ENCODE assay signal across 1 cellular context in the genomic region with DNA sequence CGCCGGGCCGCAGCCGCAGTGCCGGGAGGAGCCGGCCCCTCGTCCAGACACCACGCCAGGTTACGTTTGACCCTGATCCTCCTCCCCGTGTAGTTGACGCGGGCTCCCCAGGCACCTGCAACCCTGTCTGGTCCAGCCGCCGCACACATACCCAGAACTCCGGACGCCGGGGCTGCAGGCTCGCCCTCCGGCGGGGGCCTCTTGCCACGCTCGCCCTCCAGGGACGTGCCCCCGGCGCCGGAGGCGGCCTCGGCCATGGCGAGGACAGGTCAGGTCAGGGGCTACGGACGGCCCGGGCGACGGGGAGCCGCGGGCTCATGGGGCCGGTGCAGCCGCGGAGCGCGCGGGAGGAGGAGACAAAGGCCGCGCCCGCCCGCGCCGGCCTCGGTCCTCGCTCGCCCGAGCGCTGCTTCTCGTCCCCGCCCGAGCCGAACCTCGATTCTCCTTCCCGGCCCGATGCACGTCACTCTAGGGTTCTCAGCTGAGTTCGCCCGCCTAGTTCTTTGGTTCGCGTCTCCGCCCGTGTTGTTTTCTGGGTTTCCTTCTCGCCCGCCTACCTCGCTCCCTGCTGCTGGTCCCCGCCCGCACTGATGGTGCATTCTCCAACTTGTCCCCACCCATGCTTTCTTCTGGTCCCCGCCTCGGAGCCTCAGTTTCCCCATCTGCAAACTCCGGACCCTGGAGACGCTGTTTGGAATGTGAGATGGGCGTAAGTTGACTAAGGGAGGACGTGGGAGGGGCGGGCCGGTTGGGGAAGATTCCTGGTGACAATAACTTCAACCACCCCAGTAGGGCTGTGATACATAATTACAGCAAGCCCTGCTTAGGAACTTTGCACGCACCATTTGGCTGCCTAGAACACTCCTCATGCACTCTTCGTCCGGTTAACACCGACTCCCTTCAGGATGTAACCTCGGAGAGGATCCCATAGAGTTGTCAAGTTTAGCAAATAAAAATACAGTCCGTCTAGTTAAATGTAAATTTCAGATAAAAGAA.
TF ChIP-seq lines count a peak whose summit lies in the region.

A gene with protein sequence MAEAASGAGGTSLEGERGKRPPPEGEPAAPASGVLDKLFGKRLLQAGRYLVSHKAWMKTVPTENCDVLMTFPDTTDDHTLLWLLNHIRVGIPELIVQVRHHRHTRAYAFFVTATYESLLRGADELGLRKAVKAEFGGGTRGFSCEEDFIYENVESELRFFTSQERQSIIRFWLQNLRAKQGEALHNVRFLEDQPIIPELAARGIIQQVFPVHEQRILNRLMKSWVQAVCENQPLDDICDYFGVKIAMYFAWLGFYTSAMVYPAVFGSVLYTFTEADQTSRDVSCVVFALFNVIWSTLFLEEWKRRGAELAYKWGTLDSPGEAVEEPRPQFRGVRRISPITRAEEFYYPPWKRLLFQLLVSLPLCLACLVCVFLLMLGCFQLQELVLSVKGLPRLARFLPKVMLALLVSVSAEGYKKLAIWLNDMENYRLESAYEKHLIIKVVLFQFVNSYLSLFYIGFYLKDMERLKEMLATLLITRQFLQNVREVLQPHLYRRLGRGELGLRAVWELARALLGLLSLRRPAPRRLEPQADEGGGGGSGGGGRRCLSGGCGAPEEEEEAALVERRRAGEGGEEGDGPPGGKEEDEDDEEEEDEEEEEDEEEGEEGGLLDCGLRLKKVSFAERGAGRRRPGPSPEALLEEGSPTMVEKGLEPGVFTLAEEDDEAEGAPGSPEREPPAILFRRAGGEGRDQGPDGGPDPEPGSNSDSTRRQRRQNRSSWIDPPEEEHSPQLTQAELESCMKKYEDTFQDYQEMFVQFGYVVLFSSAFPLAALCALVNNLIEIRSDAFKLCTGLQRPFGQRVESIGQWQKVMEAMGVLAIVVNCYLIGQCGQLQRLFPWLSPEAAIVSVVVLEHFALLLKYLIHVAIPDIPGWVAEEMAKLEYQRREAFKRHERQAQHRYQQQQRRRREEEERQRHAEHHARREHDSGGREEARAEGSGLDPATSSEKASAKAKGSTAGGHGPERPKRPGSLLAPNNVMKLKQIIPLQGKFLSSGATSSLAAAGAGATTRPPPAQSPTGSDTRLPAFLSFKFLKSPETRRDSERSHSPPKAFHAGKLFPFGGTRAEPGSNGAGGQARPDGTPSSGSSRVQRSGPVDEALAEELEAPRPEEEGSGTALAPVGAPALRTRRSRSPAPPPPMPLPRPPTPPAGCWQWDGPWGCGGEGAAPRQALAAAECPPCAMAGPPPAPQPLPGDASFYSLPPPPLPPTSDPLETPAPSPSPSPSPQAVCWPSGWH (minus strand): TSS at position 442 of the 996 bp plus-strand sequence. CDS start 185 bp downstream, at position 257.

TF ChIP-seq in K562, 482 proteins besides CTCF, POLR2A, EP300 and RAD21 (continued from another document and continues in another):
- no peak for TF ChIP-seq POLR3G (IDR thresholded peaks at IDR 0.05; ENCODE audit: extremely low read depth, insufficient read length, insufficient replicate concordance)
- TF ChIP-seq FUS (optimal IDR thresholded peaks at IDR 0.05; ENCODE audit: low read depth, low read length): peak; percentile 93
- TF ChIP-seq NR3C1 (CRISPR knock-in tag; IDR thresholded peaks at IDR 0.05): peak; percentile 83; the same call in 1 of the 2 replicates
- peak; percentile 55 for TF ChIP-seq RBBP5 (IDR thresholded peaks at IDR 0.05; ENCODE audit: borderline replicate concordance, insufficient read depth, low read length, poor library complexity, severe bottlenecking)
- TF ChIP-seq NONO (IDR thresholded peaks at IDR 0.05; ENCODE audit: low read depth in 2 of 2, low read length in 1 of 2): peak in 1 of 2 experiments; percentile 96; a peak in 2 of 4 replicates
- no peak for TF ChIP-seq ZNF518B (CRISPR knock-in tag; IDR thresholded peaks at IDR 0.05)
- no peak for TF ChIP-seq RERE (CRISPR knock-in tag; IDR thresholded peaks at IDR 0.05; ENCODE audit: borderline replicate concordance)
- TF ChIP-seq, protein P1, sequence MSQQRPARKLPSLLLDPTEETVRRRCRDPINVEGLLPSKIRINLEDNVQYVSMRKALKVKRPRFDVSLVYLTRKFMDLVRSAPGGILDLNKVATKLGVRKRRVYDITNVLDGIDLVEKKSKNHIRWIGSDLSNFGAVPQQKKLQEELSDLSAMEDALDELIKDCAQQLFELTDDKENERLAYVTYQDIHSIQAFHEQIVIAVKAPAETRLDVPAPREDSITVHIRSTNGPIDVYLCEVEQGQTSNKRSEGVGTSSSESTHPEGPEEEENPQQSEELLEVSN (IDR thresholded peaks at IDR 0.05; ENCODE audit: borderline replicate concordance in 1 of 2, extremely low read depth in 1 of 2, insufficient read depth in 1 of 2, insufficient read length in 1 of 2, low read depth in 1 of 2, low read length in 1 of 2, poor library complexity in 1 of 2, severe bottlenecking in 1 of 2): peak; percentile 88 to 93
- TF ChIP-seq HMGXB4 (CRISPR knock-in tag; IDR thresholded peaks at IDR 0.05): 0 out of 2 replicates have a peak, but pooled peaks have one; percentile 10
- TF ChIP-seq NFIC (IDR thresholded peaks at IDR 0.05): peak; percentile 48; the same call in 1 of the 2 replicates
- no peak for TF ChIP-seq ZNF23 (CRISPR knock-in tag; IDR thresholded peaks at IDR 0.05)
- TF ChIP-seq SMARCA4 (IDR thresholded peaks at IDR 0.05): no peak
- TF ChIP-seq GTF2B (IDR thresholded peaks at IDR 0.05; ENCODE audit: extremely low read depth, insufficient read length): no peak
- TF ChIP-seq ZNF780A (CRISPR knock-in tag; IDR thresholded peaks at IDR 0.05): no peak
- TF ChIP-seq CCNT2 (IDR thresholded peaks at IDR 0.05; ENCODE audit: borderline replicate concordance, extremely low read depth, insufficient read length, low read depth, low read length): peak; percentile 95
- TF ChIP-seq, protein P2, sequence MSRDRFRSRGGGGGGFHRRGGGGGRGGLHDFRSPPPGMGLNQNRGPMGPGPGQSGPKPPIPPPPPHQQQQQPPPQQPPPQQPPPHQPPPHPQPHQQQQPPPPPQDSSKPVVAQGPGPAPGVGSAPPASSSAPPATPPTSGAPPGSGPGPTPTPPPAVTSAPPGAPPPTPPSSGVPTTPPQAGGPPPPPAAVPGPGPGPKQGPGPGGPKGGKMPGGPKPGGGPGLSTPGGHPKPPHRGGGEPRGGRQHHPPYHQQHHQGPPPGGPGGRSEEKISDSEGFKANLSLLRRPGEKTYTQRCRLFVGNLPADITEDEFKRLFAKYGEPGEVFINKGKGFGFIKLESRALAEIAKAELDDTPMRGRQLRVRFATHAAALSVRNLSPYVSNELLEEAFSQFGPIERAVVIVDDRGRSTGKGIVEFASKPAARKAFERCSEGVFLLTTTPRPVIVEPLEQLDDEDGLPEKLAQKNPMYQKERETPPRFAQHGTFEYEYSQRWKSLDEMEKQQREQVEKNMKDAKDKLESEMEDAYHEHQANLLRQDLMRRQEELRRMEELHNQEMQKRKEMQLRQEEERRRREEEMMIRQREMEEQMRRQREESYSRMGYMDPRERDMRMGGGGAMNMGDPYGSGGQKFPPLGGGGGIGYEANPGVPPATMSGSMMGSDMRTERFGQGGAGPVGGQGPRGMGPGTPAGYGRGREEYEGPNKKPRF (IDR thresholded peaks at IDR 0.05; ENCODE audit: low read depth, low read length): no peak
- peak; percentile 85 for TF ChIP-seq FOXM1 (IDR thresholded peaks at IDR 0.05; ENCODE audit: low read depth)
- no peak for TF ChIP-seq FOXM1 (CRISPR knock-in tag; IDR thresholded peaks at IDR 0.05; ENCODE audit: low read depth)
- peak; percentile 20; the same call in 1 of the 2 replicates for TF ChIP-seq STAT5A (IDR thresholded peaks at IDR 0.05; ENCODE audit: borderline replicate concordance, low read length)
- peak; percentile 42; the same call in 1 of the 2 replicates for TF ChIP-seq SMARCC2 (IDR thresholded peaks at IDR 0.05; ENCODE audit: low read depth)
- TF ChIP-seq SRSF3 (IDR thresholded peaks at IDR 0.05; ENCODE audit: insufficient read depth, low read length): no peak
- TF ChIP-seq, protein P3, sequence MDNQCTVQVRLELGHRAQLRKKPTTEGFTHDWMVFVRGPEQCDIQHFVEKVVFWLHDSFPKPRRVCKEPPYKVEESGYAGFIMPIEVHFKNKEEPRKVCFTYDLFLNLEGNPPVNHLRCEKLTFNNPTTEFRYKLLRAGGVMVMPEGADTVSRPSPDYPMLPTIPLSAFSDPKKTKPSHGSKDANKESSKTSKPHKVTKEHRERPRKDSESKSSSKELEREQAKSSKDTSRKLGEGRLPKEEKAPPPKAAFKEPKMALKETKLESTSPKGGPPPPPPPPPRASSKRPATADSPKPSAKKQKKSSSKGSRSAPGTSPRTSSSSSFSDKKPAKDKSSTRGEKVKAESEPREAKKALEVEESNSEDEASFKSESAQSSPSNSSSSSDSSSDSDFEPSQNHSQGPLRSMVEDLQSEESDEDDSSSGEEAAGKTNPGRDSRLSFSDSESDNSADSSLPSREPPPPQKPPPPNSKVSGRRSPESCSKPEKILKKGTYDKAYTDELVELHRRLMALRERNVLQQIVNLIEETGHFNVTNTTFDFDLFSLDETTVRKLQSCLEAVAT (IDR thresholded peaks at IDR 0.05): peak in 1 of 2 experiments; percentile 91; a peak in 2 of 4 replicates
- no peak for TF ChIP-seq TSC22D4 (tag; IDR thresholded peaks at IDR 0.05)
- TF ChIP-seq MAZ (CRISPR knock-in tag; conservative IDR thresholded peaks at IDR 0.05 in 1 of 2, IDR thresholded peaks at IDR 0.05 in 1 of 2): peak; percentile 94
